Comparison of ENCODE assay signal across 8 cellular contexts in genomic region chr15:99732268-99732641, GRCh38. TPM values are rescaled to one million over a fixed set of nuclear protein-coding genes. Genes with fewer than 3 reads are reported as not detected.
DNase-seq lines count a peak whose midpoint lies in the region; ATAC-seq, FAIRE-seq and TF ChIP-seq lines count a peak whose summit lies in the region.

No MANE protein-coding gene starts in this region.

- CTCF ChIA-PET in activated CD4-positive, alpha-beta T cell treated with anti-CD3 and anti-CD28 coated beads, Interleukin-2, amount 10 ng/mL, durations not matched to agents 7 days and 5 days (lab: Charles Lee) = interaction anchor here (1.4 to 1.5 kb wide), 2 partner anchors 9 to 28 kb away, joined by 5 to 7 read pairs; no protein-coding TSS in a partner anchor
- CTCF ChIA-PET in K562 (lab: Yijun Ruan, JAX; ENCODE audit: low intra/inter-chr PET ratio) = no interaction called here

- H3K27me3 ChIP-seq in K562 (ENCODE audit: control insufficient read depth in 2 of 2, insufficient read depth in 2 of 2, low read length in 2 of 2) (peaks cover 0 to 8% of the 10 kb centered on the region in 2 experiments; a peak in 1 of 5 replicates), left lung (no peaks in the 10 kb centered on the region), thyroid gland (no peaks in the 10 kb centered on the region)

- H3K4me1 Mint-ChIP-seq in activated CD4-positive, alpha-beta T cell treated with anti-CD3 and anti-CD28 coated beads, Interleukin-2, amount 10 ng/mL, durations not matched to agents 7 days and 5 days = peaks cover 33% of the 10 kb centered on the region

- peak overlapping the region; percentile 82 for H3K4me3 Mint-ChIP-seq in activated CD4-positive, alpha-beta T cell treated with anti-CD3 and anti-CD28 coated beads, Interleukin-2, amount 10 ng/mL, durations not matched to agents 7 days and 5 days

- no peaks in the 10 kb centered on the region for H3K9me3 ChIP-seq in K562 (replicated peaks; ENCODE audit: control insufficient read depth, insufficient read depth, low read depth, low read length)
- H3K9me3 ChIP-seq in left lung = no peaks in the 10 kb centered on the region
- H3K9me3 ChIP-seq in thyroid gland = no peaks in the 10 kb centered on the region

- TF ChIP-seq EP300 in K562 (IDR thresholded peaks at IDR 0.05; ENCODE audit: low read length) = no peak

- TF ChIP-seq CTCF in K562 (IDR thresholded peaks at IDR 0.05 in 2 of 3, conservative IDR thresholded peaks at IDR 0.05 in 1 of 3; ENCODE audit: insufficient read depth in 2 of 3, low read depth in 1 of 3, low read length in 3 of 3) = no peak
- TF ChIP-seq CTCF in left lung (IDR thresholded peaks at IDR 0.05) = no peak
- no peak for TF ChIP-seq CTCF in thyroid gland (IDR thresholded peaks at IDR 0.05)

- POLR2A ChIA-PET in activated CD4-positive, alpha-beta T cell treated with anti-CD3 and anti-CD28 coated beads, Interleukin-2, amount 10 ng/mL, durations not matched to agents 7 days and 5 days (lab: Charles Lee) = no interaction called here
- POLR2A ChIA-PET in K562 (lab: Yijun Ruan, JAX) = interaction anchor here (0.6 to 0.8 kb wide), 3 partner anchors 8 to 167 kb away, joined by 3 to 4 read pairs (median 3); partner anchors contain the start of gene MEF2A

- no peaks in the 10 kb centered on the region for H4K20me1 ChIP-seq in K562 (replicated peaks; ENCODE audit: control insufficient read depth, insufficient read depth, low read length)

- peak overlapping the region; percentile 85 for H3K27ac Mint-ChIP-seq in activated CD4-positive, alpha-beta T cell treated with anti-CD3 and anti-CD28 coated beads, Interleukin-2, amount 10 ng/mL, durations not matched to agents 7 days and 5 days

- H3K4me3 ChIP-seq in K562 (peak overlapping the region; percentile 43; the same call in 1 of the 2 replicates), left lung (peak overlapping the region; percentile 71 to 91), thyroid gland (replicated peaks in 1 of 3) (peak overlapping the region in 2 of 3 donors; percentile 59 to 95)

- peak; percentile 9 for DNase-seq in activated CD4-positive, alpha-beta T cell treated with anti-CD3 and anti-CD28 coated beads, Interleukin-2, amount 10 ng/mL, durations not matched to agents 7 days and 5 days
- no peak for DNase-seq in activated CD4-positive, alpha-beta T cell treated with anti-CD3 and anti-CD28 coated beads, Interleukin-2, amount 50 U/mL, for 4 hours
- DNase-seq in K562 (ENCODE audit: extremely low read depth in 1 of 4, low spot score in 3 of 4) = no peak
- DNase-seq in left lung = no peak
- DNase-seq in thyroid gland = no peak
- no peak for DNase-seq in NCI-H510A treated with DMSO at 0.1 percent for 48 hours (lab: John Stamatoyannopoulos, UW)
- no peak for DNase-seq in D341Med (ENCODE audit: low spot score)
- no peak for DNase-seq in NCI-H2107 (lab: John Stamatoyannopoulos, UW)

- TSS peak; percentile 51 for BruUV-seq in K562 (replicated peaks; lab: Mats Ljungman, UMichigan)

- H3K9me3 Mint-ChIP-seq in activated CD4-positive, alpha-beta T cell treated with anti-CD3 and anti-CD28 coated beads, Interleukin-2, amount 10 ng/mL, durations not matched to agents 7 days and 5 days = no peaks in the 10 kb centered on the region

- TF ChIP-seq RAD21 in K562 (CRISPR knock-in tag; conservative IDR thresholded peaks at IDR 0.05 in 1 of 2, IDR thresholded peaks at IDR 0.05 in 1 of 2) = no peak

- ATAC-seq in K562 (no peak), left lung (peak; percentile 6)

- no peaks in the 10 kb centered on the region for H3K36me3 ChIP-seq in K562 (ENCODE audit: control insufficient read depth, insufficient read depth, low read length)
- peaks cover 0 to 19% of the 10 kb centered on the region in 2 donors for H3K36me3 ChIP-seq in left lung
- H3K36me3 ChIP-seq in thyroid gland = peaks cover 5 to 7% of the 10 kb centered on the region in 2 donors

- TF ChIP-seq POLR2A in K562 (conservative IDR thresholded peaks at IDR 0.05) (no peak), thyroid gland (IDR thresholded peaks at IDR 0.05) (no peak)

- H3K9me1 ChIP-seq in K562 (ENCODE audit: control insufficient read depth, insufficient read depth, low read length) = no peaks in the 10 kb centered on the region

- H3K27me3 Mint-ChIP-seq in activated CD4-positive, alpha-beta T cell treated with anti-CD3 and anti-CD28 coated beads, Interleukin-2, amount 10 ng/mL, durations not matched to agents 7 days and 5 days = no peaks in the 10 kb centered on the region

- H3K79me2 ChIP-seq in K562 (ENCODE audit: control insufficient read depth, insufficient read depth, low read length) = no peaks in the 10 kb centered on the region

- H3K4me2 ChIP-seq in K562 (ENCODE audit: insufficient read depth, low read length) = peak overlapping the region; percentile 49; the same call in 1 of the 2 replicates

- 29% methylated on average over 8 of the region's 8 CpGs for WGBS in K562 (ENCODE audit: insufficient coverage, low coverage, missing lambda C conversion rate)
- 38 to 42% methylated on average over 8 of the region's 8 CpGs for WGBS in thyroid gland, 2 donors

- no peak overlapping the region for H2AFZ ChIP-seq in K562 (ENCODE audit: low read depth, low read length)

- H3K9ac ChIP-seq in K562 (ENCODE audit: insufficient read depth in 1 of 2, low read depth in 2 of 2, low read length in 2 of 2) = peak overlapping the region in 1 of 2 experiments; percentile 73; a peak in 1 of 4 replicates

- FAIRE-seq in K562 (lab: Jason Lieb, UNC) = no peak

- H3K36me3 Mint-ChIP-seq in activated CD4-positive, alpha-beta T cell treated with anti-CD3 and anti-CD28 coated beads, Interleukin-2, amount 10 ng/mL, durations not matched to agents 7 days and 5 days (ENCODE audit: low read depth) = peaks cover 16% of the 10 kb centered on the region

- H3K27ac ChIP-seq in K562 (ENCODE audit: extremely low read depth, low read depth, low read length) = no peak overlapping the region
- peak overlapping the region in 1 of 2 donors; percentile 79 for H3K27ac ChIP-seq in left lung
- peak overlapping the region in 2 of 3 donors; percentile 43 to 76 for H3K27ac ChIP-seq in thyroid gland

- peaks cover 0 to 19% of the 10 kb centered on the region in 2 experiments; a peak in 3 of 5 replicates for H3K4me1 ChIP-seq in K562 (replicated peaks in 1 of 2; ENCODE audit: control insufficient read depth in 2 of 2, insufficient read depth in 2 of 2, low read length in 2 of 2)
- H3K4me1 ChIP-seq in left lung = peaks cover 0 to 15% of the 10 kb centered on the region in 2 donors
- H3K4me1 ChIP-seq in thyroid gland = peaks cover 0 to 5% of the 10 kb centered on the region in 2 donors

- intact Hi-C loops in K562 (cut with micrococcal nuclease) = no loop called here
- intact Hi-C loops in left lung (cut with DNase I) = no loop called here
- intact Hi-C loops in thyroid gland (cut with DNase I) = no loop called here

- in situ Hi-C loops in K562 (cut with MboI) = loop anchor here (25.0 kb wide), 1 partner anchor 445 kb away; no protein-coding TSS in a partner anchor

TF ChIP-seq in K562, 482 proteins besides CTCF, POLR2A, EP300 and RAD21 (continues in another document):
- no peak for TF ChIP-seq THRB (CRISPR knock-in tag; conservative IDR thresholded peaks at IDR 0.05)
- TF ChIP-seq MYNN (IDR thresholded peaks at IDR 0.05) = peak; percentile 75; the same call in 1 of the 2 replicates
- TF ChIP-seq MYNN (CRISPR knock-in tag; IDR thresholded peaks at IDR 0.05) = no peak

RNA-seq across cellular contexts. Expression of gene LYSMD4, which starts 1.0 kb away (rescaled TPM):
- 10 to 100 TPM; 10.9 to 11.1 TPM for total RNA-seq in activated CD4-positive, alpha-beta T cell treated with anti-CD3 and anti-CD28 coated beads, Interleukin-2, amount 10 ng/mL, durations not matched to agents 7 days and 5 days
- total RNA-seq in K562 (2011; cell fraction: chromatin; rRNA removed; ENCODE audit: low replicate concordance) = 5.3 and 7.1 TPM in 2 replicates
- 4.5 and 6.3 TPM in 2 replicates for total RNA-seq in K562 (2011; cell fraction: nucleolus; rRNA removed)
- total RNA-seq in K562 (2011; cell fraction: nucleoplasm; rRNA removed) = 5.5 and 6.3 TPM in 2 replicates
- total RNA-seq in K562 (2014; rRNA removed) (2.2 and 3.2 TPM in 2 replicates), K562 (2014; rRNA removed; fragmentation: Illumina TruSeq; extraction: Trizol) (1.6 and 2.0 TPM in 2 replicates), K562 (2015; rRNA removed; fragmentation: Illumina TruSeq; extraction: Trizol) (1.6 and 1.7 TPM in 2 replicates), K562 (2021) (2.1 and 2.3 TPM in 2 replicates), left lung (1 to 10 TPM; 7.9 to 8.2 TPM), thyroid gland (1 to 10 TPM; 5.0 to 9.4 (median 7.0) TPM)
- polyA plus RNA-seq in K562 (2011; rRNA removed) (2.2 and 2.3 TPM in 2 replicates), K562 (2014; fragmentation: Illumina TruSeq; extraction: Trizol) (2.0 and 2.3 TPM in 2 replicates), K562 (2014; fragmentation: Nextera tagmentation; extraction: Ambion mirVana) (under 1 TPM; 0.46 to 0.70 TPM), K562 (2014; rRNA removed) (3.1 and 4.2 TPM in 2 replicates)
- polyA plus RNA-seq in K562 (2011; cell fraction: cytosol; rRNA removed) = 2.3 and 2.5 TPM in 2 replicates
- polyA plus RNA-seq in K562 (2011; cell fraction: nucleus; rRNA removed) = 7.7 and 9.7 TPM in 2 replicates
- 2.5 and 3.7 TPM in 2 replicates for polyA plus RNA-seq in K562 (2012)
- polyA minus RNA-seq in K562 (2011; rRNA and poly(A)+ RNA removed) = 1.2 and 1.8 TPM in 2 replicates
- polyA minus RNA-seq in K562 (2011; cell fraction: cytosol; rRNA and poly(A)+ RNA removed) = 0.64 and 1.9 TPM in 2 replicates
- polyA minus RNA-seq in K562 (2011; cell fraction: nucleus; rRNA and poly(A)+ RNA removed) = 3.1 and 4.2 TPM in 2 replicates
